In genomic region chr12:96366255-96366654, GRCh38 we compare ENCODE assay signal across 19 cellular contexts. TPM values are rescaled to one million over a fixed set of nuclear protein-coding genes. Genes with fewer than 3 reads are reported as not detected.
DNase-seq lines count a peak whose midpoint lies in the region; ATAC-seq, FAIRE-seq and TF ChIP-seq lines count a peak whose summit lies in the region.
"Had no signal": no experiment of that assay in that cellular context is flagged by ENCODE, and none has a peak within 500 bp of the region (broad histone marks: within the 10 kb centered on the region; RNA-seq: fewer than 3 reads in every experiment).

No MANE protein-coding gene starts in this region.

- BruUV-seq in Calu3 (replicated peaks; lab: Mats Ljungman, UMichigan) = no TSS peak

- H3K27ac ChIP-seq in SK-N-SH (ENCODE audit: low read depth in 2 of 2, low read length in 1 of 2) (peak overlapping the region; percentile 19 to 21; a peak in 2 of 4 replicates), muscle layer of duodenum (ENCODE audit: low read length) (peak overlapping the region; percentile 32), transverse colon (peak overlapping the region in 3 of 4 donors; percentile 2 to 48 (median 38)), testis (no peak overlapping the region)
- H3K27ac ChIP-seq: KMS-11, SJSA1 had no signal

- no peak for FAIRE-seq in H54 (lab: Jason Lieb, UNC)
- FAIRE-seq: D721Med, GM18507 had no signal

- H3K9me2 ChIP-seq in SK-N-SH = no peaks in the 10 kb centered on the region

- peaks cover 99% of the 10 kb centered on the region for H3K79me2 ChIP-seq in SK-N-SH (ENCODE audit: insufficient read depth)

- H3K4me1 Mint-ChIP-seq in central memory CD8-positive, alpha-beta T cell = peaks cover 55% of the 10 kb centered on the region
- peaks cover 20% of the 10 kb centered on the region for H3K4me1 Mint-ChIP-seq in Calu3 (ENCODE audit: low read depth, unreplicated experiment)

- H4K20me1 ChIP-seq in SK-N-SH (ENCODE audit: insufficient read depth) = peaks cover 77% of the 10 kb centered on the region

- CTCF ChIA-PET in SK-N-SH (lab: Yijun Ruan, JAX) (no interaction called here), Calu3 (lab: Charles Lee) (no interaction called here)

- no peak for ATAC-seq in central memory CD8-positive, alpha-beta T cell (replicated peaks; ENCODE audit: extremely low read depth, poor library complexity, severe bottlenecking)
- ATAC-seq: GM23338, PC-3 had no signal

- H3K27me3 ChIP-seq in SK-N-SH (ENCODE audit: insufficient read depth) (no peaks in the 10 kb centered on the region), muscle layer of duodenum (ENCODE audit: low read depth, low read length) (no peaks in the 10 kb centered on the region), transverse colon (no peaks in the 10 kb centered on the region), testis (no peaks in the 10 kb centered on the region)
- H3K27me3 ChIP-seq: SJSA1 had no signal

- intact Hi-C loops in transverse colon (cut with DNase I; ENCODE audit: low total_unique reads) (loop anchor here (2.0 kb wide), 1 partner anchor 23 kb away; no protein-coding TSS in a partner anchor), testis (cut with DNase I; ENCODE audit: low total_unique reads) (no loop called here), Calu3 (cut with micrococcal nuclease; ENCODE audit: unreplicated experiment) (no loop called here)

- H2AFZ ChIP-seq in SK-N-SH (ENCODE audit: low read depth) = no peak overlapping the region
- H2AFZ ChIP-seq: GM23338 had no signal

- TF ChIP-seq EP300 in SK-N-SH (IDR thresholded peaks at IDR 0.05; ENCODE audit: borderline replicate concordance in 1 of 2, low read depth in 1 of 2, low read length in 1 of 2) = no peak
- no peak for TF ChIP-seq EP300 in transverse colon (IDR thresholded peaks at IDR 0.05; ENCODE audit: low read depth)

- H3K4me1 ChIP-seq in SK-N-SH (ENCODE audit: control insufficient read depth in 1 of 2, insufficient read depth in 2 of 2, low read depth in 1 of 2, low read length in 1 of 2) = peaks cover 7 to 20% of the 10 kb centered on the region in 2 experiments; a peak in 3 of 4 replicates
- H3K4me1 ChIP-seq in muscle layer of duodenum (ENCODE audit: control insufficient read depth in 1 of 2, insufficient read depth in 2 of 2, low read length in 2 of 2) = peaks cover 16 to 47% of the 10 kb centered on the region in 2 donors
- peaks cover 8 to 56% (median 19%) of the 10 kb centered on the region in 4 donors for H3K4me1 ChIP-seq in transverse colon
- H3K4me1 ChIP-seq in testis = peaks cover 5% of the 10 kb centered on the region

- no peaks in the 10 kb centered on the region for H3K9me3 Mint-ChIP-seq in central memory CD8-positive, alpha-beta T cell
- no peaks in the 10 kb centered on the region for H3K9me3 Mint-ChIP-seq in Calu3 (ENCODE audit: low read depth, unreplicated experiment)
- H3K9me3 Mint-ChIP-seq: GM23338 had no signal

- TF ChIP-seq CTCF in SK-N-SH (IDR thresholded peaks at IDR 0.05) (no peak), transverse colon (IDR thresholded peaks at IDR 0.05) (no peak), testis (IDR thresholded peaks at IDR 0.05) (no peak), Calu3 (IDR thresholded peaks at IDR 0.05; ENCODE audit: unreplicated experiment) (no peak)

- no peak overlapping the region for H3K9ac ChIP-seq in SK-N-SH
- H3K9ac ChIP-seq: KMS-11 had no signal

- in situ Hi-C loops in transverse colon (cut with MboI; ENCODE audit: low pct_ligation_motif_present in 1 of 4, low pct_unique_long_range_greater_than_20kb in 1 of 4, low sequenced_read_pairs in 3 of 4) = no loop called here

- H3F3A ChIP-seq in SK-N-SH (replicated peaks; ENCODE audit: insufficient read depth) = peaks cover 18% of the 10 kb centered on the region

- peaks cover 0 to 3% of the 10 kb centered on the region in 2 experiments for H3K36me3 ChIP-seq in SK-N-SH (replicated peaks in 1 of 2; ENCODE audit: control insufficient read depth in 1 of 2, insufficient read depth in 2 of 2, low read length in 1 of 2)
- H3K36me3 ChIP-seq in muscle layer of duodenum (ENCODE audit: control insufficient read depth in 1 of 2, insufficient read depth in 2 of 2, low read length in 2 of 2) = no peaks in the 10 kb centered on the region
- H3K36me3 ChIP-seq in transverse colon = no peaks in the 10 kb centered on the region
- no peaks in the 10 kb centered on the region for H3K36me3 ChIP-seq in testis (ENCODE audit: low read depth, missing control alignments)

- DNase-seq in SK-N-SH (no peak), transverse colon (no peak), H54 (ENCODE audit: insufficient read length, low spot score) (no peak), testis (no peak), Calu3 (no peak)
- DNase-seq in central memory CD8-positive, alpha-beta T cell (ENCODE audit: low spot score in 2 of 2) = no peak
- DNase-seq: DMS79 treated with DMSO at 0.1 percent for 48 hours, NCI-H1048, NCI-H146, NCI-H2081, NCI-H510A, NCI-H774, PC-3 had no signal

- H3K27ac Mint-ChIP-seq in central memory CD8-positive, alpha-beta T cell (ENCODE audit: low read depth) = peak overlapping the region; percentile 32
- no peak overlapping the region for H3K27ac Mint-ChIP-seq in Calu3 (ENCODE audit: unreplicated experiment)
- H3K27ac Mint-ChIP-seq: GM23338 had no signal

- TF ChIP-seq POLR2A in transverse colon (IDR thresholded peaks at IDR 0.05) = no peak
- TF ChIP-seq POLR2A in H54 (IDR thresholded peaks at IDR 0.05; ENCODE audit: low read depth, low read length) = no peak
- TF ChIP-seq POLR2A in testis (IDR thresholded peaks at IDR 0.05) = no peak

- H3K4me3 Mint-ChIP-seq in central memory CD8-positive, alpha-beta T cell = no peak overlapping the region
- no peak overlapping the region for H3K4me3 Mint-ChIP-seq in Calu3 (ENCODE audit: low read depth, unreplicated experiment)
- H3K4me3 Mint-ChIP-seq: GM23338 had no signal

- WGBS in SK-N-SH (ENCODE audit: low lambda C conversion rate) = 97% methylated on average over 2 of the region's 2 CpGs
- 83 to 92% methylated on average over 2 of the region's 2 CpGs for WGBS in transverse colon (ENCODE audit: low coverage in 1 of 2), 2 donors
- WGBS in testis, 2 donors = 92 to 93% methylated on average over 2 of the region's 2 CpGs

- POLR2A ChIA-PET in SK-N-SH (lab: Yijun Ruan, JAX) = no interaction called here

- TF ChIP-seq RAD21 in SK-N-SH (IDR thresholded peaks at IDR 0.05; ENCODE audit: low read length) = no peak

- no peaks in the 10 kb centered on the region for H3K27me3 Mint-ChIP-seq in central memory CD8-positive, alpha-beta T cell
- H3K27me3 Mint-ChIP-seq in Calu3 (ENCODE audit: unreplicated experiment) = no peaks in the 10 kb centered on the region

- H3K9me3 ChIP-seq in SK-N-SH = no peaks in the 10 kb centered on the region
- H3K9me3 ChIP-seq in muscle layer of duodenum (ENCODE audit: control insufficient read depth in 1 of 2, low read length in 2 of 2) = no peaks in the 10 kb centered on the region
- no peaks in the 10 kb centered on the region for H3K9me3 ChIP-seq in transverse colon
- no peaks in the 10 kb centered on the region for H3K9me3 ChIP-seq in testis
- H3K9me3 ChIP-seq: SJSA1 had no signal

- H3K36me3 Mint-ChIP-seq in central memory CD8-positive, alpha-beta T cell (ENCODE audit: insufficient read depth) = peaks cover 22% of the 10 kb centered on the region
- no peaks in the 10 kb centered on the region for H3K36me3 Mint-ChIP-seq in Calu3 (ENCODE audit: insufficient read depth, unreplicated experiment)

- H3K4me3 ChIP-seq in SK-N-SH (ENCODE audit: low read depth in 2 of 2, low read length in 1 of 2) (no peak overlapping the region), muscle layer of duodenum (ENCODE audit: low read depth in 1 of 2, low read length in 2 of 2) (no peak overlapping the region), transverse colon (no peak overlapping the region), testis (no peak overlapping the region)
- H3K4me3 ChIP-seq: GM23338, SJSA1 had no signal

- H3K4me2 ChIP-seq in SK-N-SH = no peak overlapping the region
- H3K4me2 ChIP-seq: GM23338, KMS-11 had no signal

TF ChIP-seq in SK-N-SH, 30 proteins besides CTCF, POLR2A, EP300 and RAD21 (continues in another document):
- TF ChIP-seq MXI1 (IDR thresholded peaks at IDR 0.05; ENCODE audit: low read depth, low read length) = no peak
- no peak for TF ChIP-seq POLR2AphosphoS5 (IDR thresholded peaks at IDR 0.05; ENCODE audit: low read depth, low read length)
- TF ChIP-seq, protein P1, sequence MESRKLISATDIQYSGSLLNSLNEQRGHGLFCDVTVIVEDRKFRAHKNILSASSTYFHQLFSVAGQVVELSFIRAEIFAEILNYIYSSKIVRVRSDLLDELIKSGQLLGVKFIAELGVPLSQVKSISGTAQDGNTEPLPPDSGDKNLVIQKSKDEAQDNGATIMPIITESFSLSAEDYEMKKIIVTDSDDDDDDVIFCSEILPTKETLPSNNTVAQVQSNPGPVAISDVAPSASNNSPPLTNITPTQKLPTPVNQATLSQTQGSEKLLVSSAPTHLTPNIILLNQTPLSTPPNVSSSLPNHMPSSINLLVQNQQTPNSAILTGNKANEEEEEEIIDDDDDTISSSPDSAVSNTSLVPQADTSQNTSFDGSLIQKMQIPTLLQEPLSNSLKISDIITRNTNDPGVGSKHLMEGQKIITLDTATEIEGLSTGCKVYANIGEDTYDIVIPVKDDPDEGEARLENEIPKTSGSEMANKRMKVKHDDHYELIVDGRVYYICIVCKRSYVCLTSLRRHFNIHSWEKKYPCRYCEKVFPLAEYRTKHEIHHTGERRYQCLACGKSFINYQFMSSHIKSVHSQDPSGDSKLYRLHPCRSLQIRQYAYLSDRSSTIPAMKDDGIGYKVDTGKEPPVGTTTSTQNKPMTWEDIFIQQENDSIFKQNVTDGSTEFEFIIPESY (IDR thresholded peaks at IDR 0.05; ENCODE audit: borderline replicate concordance, low read depth) = no peak
- no peak for TF ChIP-seq EZH2phosphoT487 (IDR thresholded peaks at IDR 0.05; ENCODE audit: borderline replicate concordance, low read depth)
- TF ChIP-seq NRF1 (IDR thresholded peaks at IDR 0.05; ENCODE audit: low read depth, low read length) = no peak

RNA-seq across cellular contexts. Expression of gene CDK17, which starts 34.0 kb away (rescaled TPM):
- 11.7 and 12.4 TPM in 2 replicates for polyA plus RNA-seq in SK-N-SH (2012; rRNA removed)
- polyA plus RNA-seq in SK-N-SH (2012; cell fraction: cytosol; rRNA removed) = 14.0 and 16.6 TPM in 2 replicates
- polyA plus RNA-seq in SK-N-SH (2012; cell fraction: nucleus; rRNA removed) = 12.6 and 24.0 TPM in 2 replicates
- 10 to 100 TPM; 32.5 to 81.4 (median 51.8) TPM for total RNA-seq in transverse colon
- 10 to 100 TPM; 91.5 to 100.0 TPM for total RNA-seq in testis
- 40.7 TPM for polyA plus RNA-seq in testis (ENCODE audit: insufficient read depth, low read depth, low replicate concordance)
- total RNA-seq in Calu3 (2022) = 28.8 and 33.0 TPM in 2 replicates

Comparison
In these comparisons a context has a peak if more than half of its experiments do, and no peak if none do; other contexts are left out.
1. H3K27ac ChIP-seq: peak in SK-N-SH (2 of 2), muscle layer of duodenum (single experiment) and transverse colon (3 of 4); none in testis (0 of 2).